7 cellular contexts compared by ENCODE assay signal in the genomic region with DNA sequence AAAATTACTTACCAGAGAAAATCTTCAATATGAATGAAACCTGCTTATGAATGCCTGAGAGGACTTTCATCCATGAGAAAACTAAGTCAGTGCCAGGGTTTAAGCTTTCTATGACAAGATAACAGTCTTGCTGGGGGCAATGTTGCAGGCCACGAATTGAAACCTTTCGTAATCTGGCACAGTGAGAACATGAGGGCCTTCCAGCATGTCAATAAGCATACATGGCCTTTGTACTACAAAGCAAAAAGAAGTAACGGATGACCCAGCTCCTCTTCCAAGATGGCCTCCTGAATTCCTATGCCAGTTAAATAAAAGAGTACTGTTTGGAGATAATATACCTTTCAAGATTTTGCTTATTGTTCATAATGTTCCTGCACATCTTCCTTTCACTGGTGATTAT.
"Had no signal": no experiment of that assay in that cellular context is flagged by ENCODE, and none has a peak within 500 bp of the region (broad histone marks: within the 10 kb centered on the region; RNA-seq: fewer than 3 reads in every experiment).

No MANE protein-coding gene starts in this region.

- H3K4me1 ChIP-seq: HAP-1 had no signal

- DNase-seq: GM23248, GOT3, H7, HFFc6, KBM-7 had no signal

- H3K27ac ChIP-seq: GM23248 had no signal

- H3K4me3 ChIP-seq: GM23248, HAP-1 had no signal

- H2AFZ ChIP-seq: GM23248 had no signal

- ATAC-seq: HCT116 had no signal

- H3K9ac ChIP-seq: GM23248 had no signal

- H3K36me3 ChIP-seq: HAP-1 had no signal
